ENCODE assay signal across 1 cellular context in genomic region chr7:73824986-73825385, GRCh38.
TF ChIP-seq lines count a peak whose summit lies in the region.

No MANE protein-coding gene starts in this region.

TF ChIP-seq in HEK293, 187 proteins besides CTCF, POLR2A, EP300 and RAD21 (continued from another document):
- TF ChIP-seq, protein P1, sequence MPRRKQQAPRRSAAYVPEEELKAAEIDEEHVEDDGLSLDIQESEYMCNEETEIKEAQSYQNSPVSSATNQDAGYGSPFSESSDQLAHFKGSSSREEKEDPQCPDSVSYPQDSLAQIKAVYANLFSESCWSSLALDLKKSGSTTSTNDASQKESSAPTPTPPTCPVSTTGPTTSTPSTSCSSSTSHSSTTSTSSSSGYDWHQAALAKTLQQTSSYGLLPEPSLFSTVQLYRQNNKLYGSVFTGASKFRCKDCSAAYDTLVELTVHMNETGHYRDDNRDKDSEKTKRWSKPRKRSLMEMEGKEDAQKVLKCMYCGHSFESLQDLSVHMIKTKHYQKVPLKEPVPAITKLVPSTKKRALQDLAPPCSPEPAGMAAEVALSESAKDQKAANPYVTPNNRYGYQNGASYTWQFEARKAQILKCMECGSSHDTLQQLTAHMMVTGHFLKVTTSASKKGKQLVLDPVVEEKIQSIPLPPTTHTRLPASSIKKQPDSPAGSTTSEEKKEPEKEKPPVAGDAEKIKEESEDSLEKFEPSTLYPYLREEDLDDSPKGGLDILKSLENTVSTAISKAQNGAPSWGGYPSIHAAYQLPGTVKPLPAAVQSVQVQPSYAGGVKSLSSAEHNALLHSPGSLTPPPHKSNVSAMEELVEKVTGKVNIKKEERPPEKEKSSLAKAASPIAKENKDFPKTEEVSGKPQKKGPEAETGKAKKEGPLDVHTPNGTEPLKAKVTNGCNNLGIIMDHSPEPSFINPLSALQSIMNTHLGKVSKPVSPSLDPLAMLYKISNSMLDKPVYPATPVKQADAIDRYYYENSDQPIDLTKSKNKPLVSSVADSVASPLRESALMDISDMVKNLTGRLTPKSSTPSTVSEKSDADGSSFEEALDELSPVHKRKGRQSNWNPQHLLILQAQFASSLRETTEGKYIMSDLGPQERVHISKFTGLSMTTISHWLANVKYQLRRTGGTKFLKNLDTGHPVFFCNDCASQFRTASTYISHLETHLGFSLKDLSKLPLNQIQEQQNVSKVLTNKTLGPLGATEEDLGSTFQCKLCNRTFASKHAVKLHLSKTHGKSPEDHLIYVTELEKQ (tag by site-specific recombination; IDR thresholded peaks at IDR 0.05; ENCODE audit: borderline replicate concordance) = no peak
- peak; percentile 74 for TF ChIP-seq ZFHX2 (tag by site-specific recombination; conservative IDR thresholded peaks at IDR 0.05)
